Comparison of ENCODE assay signal across 8 cellular contexts in the genomic region with DNA sequence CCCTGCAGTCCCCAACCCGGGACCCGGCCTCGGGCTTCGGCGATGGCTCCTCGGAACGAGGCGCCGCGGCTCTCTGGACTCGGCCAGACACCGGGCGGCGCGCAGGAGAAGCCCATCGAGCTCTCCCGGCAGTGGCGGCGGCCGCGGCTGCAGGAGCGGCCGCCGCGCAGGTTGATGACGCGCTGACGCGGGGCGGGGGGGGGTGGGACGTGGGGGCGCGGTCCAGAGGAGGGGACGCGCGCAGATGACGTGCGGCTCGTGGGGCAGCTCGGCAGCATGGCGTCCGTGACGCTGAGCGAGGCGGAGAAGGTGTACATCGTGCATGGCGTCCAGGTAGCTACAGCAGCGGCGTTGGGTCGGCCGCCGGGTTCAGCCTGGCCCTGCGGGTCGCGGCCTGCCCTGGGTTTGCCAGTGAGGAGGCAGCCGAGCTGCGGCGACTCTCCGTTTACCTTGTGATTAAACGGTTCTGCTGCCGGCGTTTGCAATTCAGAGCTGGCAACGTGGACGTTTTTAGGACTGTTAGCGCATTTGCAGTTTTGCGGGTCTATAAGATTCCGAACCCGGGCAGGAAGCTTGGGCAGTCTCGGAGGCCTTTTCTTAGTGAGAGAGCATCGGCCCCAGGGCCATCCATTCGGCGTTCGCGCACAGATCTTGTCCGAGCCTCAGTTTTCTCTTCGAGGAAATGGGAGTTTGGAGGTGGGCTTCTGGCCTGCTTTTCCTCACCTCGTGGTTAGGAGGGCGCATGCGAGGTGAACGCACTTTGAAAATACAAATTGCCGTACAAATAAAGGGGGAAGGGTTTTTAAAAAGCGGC. TPM values are rescaled to one million over a fixed set of nuclear protein-coding genes. Genes with fewer than 3 reads are reported as not detected.
A peak's percentile ranks its signal among the peaks of the same experiment; 100 is the strongest.
DNase-seq lines count a peak whose midpoint lies in the region; ATAC-seq and TF ChIP-seq lines count a peak whose summit lies in the region.

TSS of gene EXOSC7 (plus strand) at position 243 of the 814 bp plus-strand sequence. CDS start at position 277, 34 bp downstream.
A gene with protein sequence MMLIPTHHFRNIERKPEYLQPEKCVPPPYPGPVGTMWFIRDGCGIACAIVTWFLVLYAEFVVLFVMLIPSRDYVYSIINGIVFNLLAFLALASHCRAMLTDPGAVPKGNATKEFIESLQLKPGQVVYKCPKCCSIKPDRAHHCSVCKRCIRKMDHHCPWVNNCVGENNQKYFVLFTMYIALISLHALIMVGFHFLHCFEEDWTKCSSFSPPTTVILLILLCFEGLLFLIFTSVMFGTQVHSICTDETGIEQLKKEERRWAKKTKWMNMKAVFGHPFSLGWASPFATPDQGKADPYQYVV (minus strand): TSS at position 173 of the 814 bp plus-strand sequence. CDS start 16,738 bp downstream, outside the sequence.

- H3K27ac ChIP-seq in ascending aorta (peak within 1 kb of the TSS; percentile 60 to 80), right cardiac atrium (ENCODE audit: low read length) (peak within 1 kb of the TSS; percentile 92), rectal smooth muscle tissue (ENCODE audit: low read depth, low read length) (peak within 1 kb of the TSS; percentile 81), uterus (peak within 1 kb of the TSS; percentile 77 to 82)

- TF ChIP-seq CTCF in ascending aorta (IDR thresholded peaks at IDR 0.05) (no peak), uterus (IDR thresholded peaks at IDR 0.05) (no peak)

- H3K9ac ChIP-seq in rectal smooth muscle tissue (ENCODE audit: low read length), result peak within 1 kb of the TSS; percentile 84

- H3K9me3 Mint-ChIP-seq in T-helper 2 cell treated with Interferon-gamma antibody and Interleukin-4, amounts not matched to agents 5 μg/mL and 100 μg/mL, for 36 hours, result no peaks in the 10 kb centered on the region

- ATAC-seq in HG02642 (IDR thresholded peaks at IDR 0.05; ENCODE audit: poor library complexity, unreplicated experiment) (peak; percentile 83), right cardiac atrium (peak; percentile 94 to 95)

- H3K27ac Mint-ChIP-seq in T-helper 2 cell treated with Interferon-gamma antibody and Interleukin-4, amounts not matched to agents 5 μg/mL and 100 μg/mL, for 36 hours, result peak within 1 kb of the TSS; percentile 98

- no peaks in the 10 kb centered on the region for H3K27me3 Mint-ChIP-seq in T-helper 2 cell treated with Interferon-gamma antibody and Interleukin-4, amounts not matched to agents 5 μg/mL and 100 μg/mL, for 36 hours (ENCODE audit: low read depth)

- H3K4me3 ChIP-seq in ascending aorta (peak within 1 kb of the TSS; percentile 77 to 84), right cardiac atrium (ENCODE audit: low read length) (peak within 1 kb of the TSS; percentile 94), rectal smooth muscle tissue (ENCODE audit: low read length) (peak within 1 kb of the TSS; percentile 94), uterus (peak within 1 kb of the TSS; percentile 93 to 99)

- DNase-seq in NCI-H1105 treated with DMSO at 0.1 percent for 48 hours (lab: John Stamatoyannopoulos, UW), result peak; percentile 62
- DNase-seq in T-helper 2 cell treated with Interferon-gamma antibody and Interleukin-4, amounts not matched to agents 5 μg/mL and 100 μg/mL, for 36 hours (ENCODE audit: low spot score), result peak; percentile 84
- DNase-seq in ascending aorta (ENCODE audit: low spot score in 2 of 2), result peak; percentile 24 to 92
- DNase-seq in right cardiac atrium, result peak; percentile 89 to 96 (median 94)
- peak; percentile 83 to 84 for DNase-seq in uterus

- TF ChIP-seq POLR2A in GM15510 (IDR thresholded peaks at IDR 0.05; ENCODE audit: borderline replicate concordance, extremely low read depth, insufficient read length) (peak; percentile 86), uterus (IDR thresholded peaks at IDR 0.05) (peak; percentile 33 to 70)

- H3K4me1 Mint-ChIP-seq in T-helper 2 cell treated with Interferon-gamma antibody and Interleukin-4, amounts not matched to agents 5 μg/mL and 100 μg/mL, for 36 hours (ENCODE audit: low read depth), result peaks cover 47% of the 10 kb centered on the region

- H3K36me3 Mint-ChIP-seq in T-helper 2 cell treated with Interferon-gamma antibody and Interleukin-4, amounts not matched to agents 5 μg/mL and 100 μg/mL, for 36 hours (ENCODE audit: low read depth), result peaks cover 11% of the 10 kb centered on the region

- WGBS in right cardiac atrium, result under 1% methylated on average over 82 of the region's 82 CpGs

- H3K9me3 ChIP-seq in ascending aorta, result no peaks in the 10 kb centered on the region
- no peaks in the 10 kb centered on the region for H3K9me3 ChIP-seq in right cardiac atrium (ENCODE audit: control insufficient read depth, low read length)
- no peaks in the 10 kb centered on the region for H3K9me3 ChIP-seq in uterus

- intact Hi-C loops in ascending aorta (cut with DNase I) (loop anchor here (1.0 to 10.0 kb wide), 7 partner anchors 36 to 1017 kb away; partner anchors contain the start of genes KIAA1143, KIF15, LZTFL1 and TMEM42), right cardiac atrium (cut with DNase I) (loop anchor here in 1 of 4 donors (5.0 kb wide), 1 partner anchor 51 kb away; the partner anchor contains the start of gene CLEC3B), uterus (cut with DNase I; ENCODE audit: low total_unique reads) (no loop called here)

- peak within 1 kb of the TSS; percentile 99 for H3K4me3 Mint-ChIP-seq in T-helper 2 cell treated with Interferon-gamma antibody and Interleukin-4, amounts not matched to agents 5 μg/mL and 100 μg/mL, for 36 hours

- no peaks in the 10 kb centered on the region for H3K36me3 ChIP-seq in ascending aorta
- H3K36me3 ChIP-seq in rectal smooth muscle tissue (ENCODE audit: control insufficient read depth, insufficient read depth, low read length), result no peaks in the 10 kb centered on the region
- H3K36me3 ChIP-seq in uterus, result no peaks in the 10 kb centered on the region

- H3K4me1 ChIP-seq in ascending aorta (peaks cover 12 to 16% of the 10 kb centered on the region in 2 donors), right cardiac atrium (ENCODE audit: control insufficient read depth, insufficient read depth, low read length) (peaks cover 5% of the 10 kb centered on the region), rectal smooth muscle tissue (ENCODE audit: control insufficient read depth, insufficient read depth, low read length) (peaks cover 6% of the 10 kb centered on the region), uterus (no peaks in the 10 kb centered on the region)

- no peaks in the 10 kb centered on the region for H3K27me3 ChIP-seq in ascending aorta
- no peaks in the 10 kb centered on the region for H3K27me3 ChIP-seq in right cardiac atrium (ENCODE audit: control insufficient read depth, insufficient read depth)
- H3K27me3 ChIP-seq in rectal smooth muscle tissue (ENCODE audit: control insufficient read depth, insufficient read depth, low read length), result peaks cover 2% of the 10 kb centered on the region
- no peaks in the 10 kb centered on the region for H3K27me3 ChIP-seq in uterus

RNA-seq across cellular contexts. Expression of gene EXOSC7, which starts in this region (rescaled TPM):
- total RNA-seq in ascending aorta (51.2 TPM), right cardiac atrium (10 to 100 TPM; 22.7 to 37.5 (median 27.8) TPM), uterus (10 to 100 TPM in 3 of 4 donors, 1 to 10 TPM in 1; 2.4 to 39.2 (median 30.0) TPM)
- polyA plus RNA-seq in right cardiac atrium, result 30.0 TPM

RNA-seq across cellular contexts. Expression of the second gene that starts in this region (rescaled TPM):
- total RNA-seq in ascending aorta, result 67.8 TPM
- 10 to 100 TPM; 39.0 to 57.6 (median 40.8) TPM for total RNA-seq in right cardiac atrium
- 23.9 TPM for polyA plus RNA-seq in right cardiac atrium
- 10 to 100 TPM; 29.7 to 76.2 (median 56.2) TPM for total RNA-seq in uterus

Comparison
In these comparisons a context has a peak if more than half of its experiments do, and no peak if none do; other contexts are left out.
1. Peak in every context shown above with its lines: DNase-seq, ATAC-seq, H3K4me3 ChIP-seq and H3K27ac ChIP-seq.